17 cellular contexts compared by ENCODE assay signal in genomic region chr1:85654066-85654782, GRCh38. TPM values are rescaled to one million over a fixed set of nuclear protein-coding genes. Genes with fewer than 3 reads are reported as not detected.
DNase-seq lines count a peak whose midpoint lies in the region; ATAC-seq, FAIRE-seq and TF ChIP-seq lines count a peak whose summit lies in the region.
"Had no signal": no experiment of that assay in that cellular context is flagged by ENCODE, and none has a peak within 500 bp of the region (broad histone marks: within the 10 kb centered on the region; RNA-seq: fewer than 3 reads in every experiment).

No MANE protein-coding gene starts in this region.

- H3K4me1 ChIP-seq in CD4-positive, CD25-positive, alpha-beta regulatory T cell (ENCODE audit: control insufficient read depth, insufficient read depth, low read length, poor library complexity, severe bottlenecking) = no peaks in the 10 kb centered on the region
- peaks cover 12% of the 10 kb centered on the region for H3K4me1 ChIP-seq in HUES48 (ENCODE audit: control insufficient read depth, insufficient read depth, low read length)
- H3K4me1 ChIP-seq in thyroid gland = peaks cover 0 to 10% of the 10 kb centered on the region in 2 donors
- no peaks in the 10 kb centered on the region for H3K4me1 ChIP-seq in suprapubic skin
- H3K4me1 ChIP-seq: BLaER1 had no signal

- in situ Hi-C loops in brain microvascular endothelial cell (cut with HindIII; ENCODE audit: low pct_ligation_motif_present, low sequenced_read_pairs) = no loop called here

- no peak overlapping the region for H3K27ac ChIP-seq in CD4-positive, CD25-positive, alpha-beta regulatory T cell (ENCODE audit: insufficient read depth, low read length, poor library complexity, severe bottlenecking)
- H3K27ac ChIP-seq in HUES48 (ENCODE audit: low read depth, low read length) = peak overlapping the region; percentile 24
- H3K27ac ChIP-seq in brain microvascular endothelial cell = no peak overlapping the region
- H3K27ac ChIP-seq in thyroid gland = no peak overlapping the region
- H3K27ac ChIP-seq in suprapubic skin = no peak overlapping the region
- H3K27ac ChIP-seq: BLaER1, right lobe of liver had no signal

- no peak for TF ChIP-seq CTCF in brain microvascular endothelial cell (IDR thresholded peaks at IDR 0.05; ENCODE audit: low read depth, low read length, missing control alignments)
- no peak for TF ChIP-seq CTCF in thyroid gland (IDR thresholded peaks at IDR 0.05)
- TF ChIP-seq CTCF in suprapubic skin (IDR thresholded peaks at IDR 0.05) = no peak

- no peak for DNase-seq in CD4-positive, CD25-positive, alpha-beta regulatory T cell
- DNase-seq in brain microvascular endothelial cell = peak; percentile 39
- peak; percentile 14 for DNase-seq in iPS-NIHi7 (ENCODE audit: extremely low spot score)
- DNase-seq in mucosa of gallbladder (ENCODE audit: low spot score) = no peak
- DNase-seq in GM19239 (ENCODE audit: insufficient read length, low spot score) = no peak
- no peak for DNase-seq in thyroid gland
- DNase-seq in suprapubic skin (ENCODE audit: low spot score in 2 of 2) = no peak
- DNase-seq: activated CD4-positive, alpha-beta T cell treated with anti-CD3 and anti-CD28 coated beads for 4 hours; KBM-7; kidney; natural killer cell; NCI-H1930; right lobe of liver; T-cell had no signal

- H3K9ac ChIP-seq in HUES48 (ENCODE audit: low read depth, low read length) = no peak overlapping the region
- H3K9ac ChIP-seq: BLaER1 had no signal

- peaks cover 0 to 4% of the 10 kb centered on the region in 2 experiments for H3K9me3 ChIP-seq in CD4-positive, CD25-positive, alpha-beta regulatory T cell (ENCODE audit: control insufficient read depth in 2 of 2, low read length in 2 of 2)
- H3K9me3 ChIP-seq in HUES48 (ENCODE audit: control insufficient read depth, insufficient read depth, low read length) (peaks cover 2% of the 10 kb centered on the region; the same call in 1 of the 2 replicates), thyroid gland (no peaks in the 10 kb centered on the region), suprapubic skin (no peaks in the 10 kb centered on the region)
- H3K9me3 ChIP-seq: right lobe of liver had no signal

- TF ChIP-seq EP300 in suprapubic skin (IDR thresholded peaks at IDR 0.05) = no peak

- no peak overlapping the region for H3K4me3 ChIP-seq in CD4-positive, CD25-positive, alpha-beta regulatory T cell (ENCODE audit: low read depth, low read length)
- no peak overlapping the region for H3K4me3 ChIP-seq in HUES48 (ENCODE audit: low read depth, low read length)
- H3K4me3 ChIP-seq in brain microvascular endothelial cell (ENCODE audit: low read depth, low read length) = no peak overlapping the region
- H3K4me3 ChIP-seq in thyroid gland (replicated peaks in 1 of 3) = no peak overlapping the region
- H3K4me3 ChIP-seq in suprapubic skin = no peak overlapping the region
- H3K4me3 ChIP-seq: BLaER1, right lobe of liver had no signal

- H3K4me3 Mint-ChIP-seq in CD4-positive, CD25-positive, alpha-beta regulatory T cell = no peak overlapping the region
- H3K4me3 Mint-ChIP-seq: brain, natural killer cell, T-cell had no signal

- ATAC-seq in CD4-positive, CD25-positive, alpha-beta regulatory T cell (ENCODE audit: low read depth in 2 of 2) = no peak
- ATAC-seq: natural killer cell, T-cell had no signal

- H3K36me3 ChIP-seq in CD4-positive, CD25-positive, alpha-beta regulatory T cell (ENCODE audit: control insufficient read depth, insufficient read depth, low read length) = peaks cover 41% of the 10 kb centered on the region
- H3K36me3 ChIP-seq in HUES48 (ENCODE audit: control insufficient read depth, insufficient read depth, low read length) (peaks cover 27% of the 10 kb centered on the region), brain microvascular endothelial cell (replicated peaks) (peaks cover 13% of the 10 kb centered on the region), thyroid gland (peaks cover 0 to 5% of the 10 kb centered on the region in 2 donors), suprapubic skin (peaks cover 27% of the 10 kb centered on the region)
- H3K36me3 ChIP-seq: right lobe of liver had no signal

- H3K4me1 Mint-ChIP-seq in CD4-positive, CD25-positive, alpha-beta regulatory T cell = peaks cover 0 to 7% (median 0%) of the 10 kb centered on the region in 4 donors
- H3K4me1 Mint-ChIP-seq: natural killer cell, T-cell had no signal

- peak overlapping the region in 2 of 3 donors; percentile 12 to 18 for H3K27ac Mint-ChIP-seq in CD4-positive, CD25-positive, alpha-beta regulatory T cell
- H3K27ac Mint-ChIP-seq: brain, natural killer cell, T-cell had no signal

- intact Hi-C loops in thyroid gland (cut with DNase I) = no loop called here

- 87 to 89% methylated on average over 6 of the region's 6 CpGs for WGBS in thyroid gland, 2 donors
- 83% methylated on average over 6 of the region's 6 CpGs for WGBS in suprapubic skin

- no peak for FAIRE-seq in GM19239 (lab: Jason Lieb, UNC)
- FAIRE-seq: kidney had no signal

- no peaks in the 10 kb centered on the region for H3K27me3 ChIP-seq in CD4-positive, CD25-positive, alpha-beta regulatory T cell (ENCODE audit: control insufficient read depth, insufficient read depth, low read length)
- H3K27me3 ChIP-seq in HUES48 (ENCODE audit: control insufficient read depth, insufficient read depth, low read length) = no peaks in the 10 kb centered on the region
- H3K27me3 ChIP-seq in brain microvascular endothelial cell (replicated peaks) = no peaks in the 10 kb centered on the region
- no peaks in the 10 kb centered on the region for H3K27me3 ChIP-seq in thyroid gland
- H3K27me3 ChIP-seq in suprapubic skin = no peaks in the 10 kb centered on the region
- H3K27me3 ChIP-seq: BLaER1, right lobe of liver had no signal

- peaks cover 0 to 3% (median 0%) of the 10 kb centered on the region in 7 donors for H3K9me3 Mint-ChIP-seq in CD4-positive, CD25-positive, alpha-beta regulatory T cell
- H3K9me3 Mint-ChIP-seq: natural killer cell had no signal

- H3K36me3 Mint-ChIP-seq in CD4-positive, CD25-positive, alpha-beta regulatory T cell = peaks cover 58% of the 10 kb centered on the region

- no peaks in the 10 kb centered on the region for H3K27me3 Mint-ChIP-seq in CD4-positive, CD25-positive, alpha-beta regulatory T cell
- H3K27me3 Mint-ChIP-seq: brain, T-cell had no signal

- TF ChIP-seq POLR2A in thyroid gland (IDR thresholded peaks at IDR 0.05) = no peak
- TF ChIP-seq POLR2A in suprapubic skin (IDR thresholded peaks at IDR 0.05) = no peak

RNA-seq across cellular contexts. Expression of gene ZNHIT6, which starts 54.0 kb away (rescaled TPM):
- total RNA-seq in CD4-positive, CD25-positive, alpha-beta regulatory T cell = 16.4 TPM
- polyA plus RNA-seq in CD4-positive, CD25-positive, alpha-beta regulatory T cell = 10 to 100 TPM; 14.5 to 20.3 (median 17.1) TPM
- 10.1 TPM for total RNA-seq in mucosa of gallbladder
- total RNA-seq in thyroid gland = 10 to 100 TPM; 13.6 to 19.3 (median 14.2) TPM
- 10 to 100 TPM; 11.0 to 13.8 (median 12.5) TPM for total RNA-seq in suprapubic skin

Comparison
In these comparisons a context has a peak if more than half of its experiments do, and no peak if none do; other contexts are left out.
1. DNase-seq: peak in brain microvascular endothelial cell (single experiment) and iPS-NIHi7 (single experiment); none in CD4-positive, CD25-positive, alpha-beta regulatory T cell (0 of 3), mucosa of gallbladder (single experiment), GM19239 (single experiment), thyroid gland (0 of 2) and suprapubic skin (0 of 2).